ENCODE assay signal across 22 cellular contexts in the genomic region with DNA sequence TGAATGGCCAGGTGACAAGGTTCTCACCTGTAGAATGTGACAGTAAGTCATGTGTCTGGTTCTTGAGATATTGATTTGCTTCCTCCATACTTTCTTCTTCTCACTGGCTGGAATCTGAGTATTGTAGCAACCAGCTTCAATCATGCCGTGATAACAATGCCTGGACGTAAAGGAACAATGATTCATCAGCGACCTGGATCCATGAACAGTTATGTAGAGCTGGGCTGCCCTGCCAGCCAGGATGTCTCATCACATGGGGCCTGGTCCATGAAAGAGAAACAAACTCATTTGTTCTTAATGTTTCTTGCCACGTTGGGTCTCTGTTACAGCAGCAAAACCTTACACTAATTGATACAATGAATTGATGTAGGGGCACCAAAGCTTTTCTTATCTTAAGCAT.
"Had no signal": no experiment of that assay in that cellular context is flagged by ENCODE, and none has a peak within 500 bp of the region (broad histone marks: within the 10 kb centered on the region; RNA-seq: fewer than 3 reads in every experiment).

No MANE protein-coding gene starts in this region.

- H2AFZ ChIP-seq: neural progenitor cell had no signal

- H3K4me3 Mint-ChIP-seq: activated B cell treated with CpG ODN at 0.5 μM for 24 hours; activated CD4-positive, alpha-beta memory T cell treated with anti-CD3 and anti-CD28 coated beads for 36 hours; activated naive CD8-positive, alpha-beta T cell treated with anti-CD3 and anti-CD28 coated beads for 36 hours; mesothelial cell of epicardium; naive thymus-derived CD8-positive, alpha-beta T cell; neural progenitor cell; stimulated activated naive B cell treated with anti-CD40 and anti-IgM and Interleukin-4, amounts not matched to agents 10 μg/mL and 1 μg/mL and 100 μg/mL, for 72 hours had no signal

- H3K4me1 ChIP-seq: esophagus squamous epithelium, left lung, neural progenitor cell, sigmoid colon, transverse colon had no signal

- H3K27ac ChIP-seq: cardiac muscle cell, esophagus squamous epithelium, left lung, neural progenitor cell, sigmoid colon, transverse colon had no signal

- H3K9me3 Mint-ChIP-seq: activated B cell treated with CpG ODN at 0.5 μM for 24 hours, mesothelial cell of epicardium, neural progenitor cell had no signal

- H3K36me3 Mint-ChIP-seq: activated CD4-positive, alpha-beta memory T cell treated with anti-CD3 and anti-CD28 coated beads for 36 hours; activated naive CD8-positive, alpha-beta T cell treated with anti-CD3 and anti-CD28 coated beads for 36 hours; mesothelial cell of epicardium; naive thymus-derived CD8-positive, alpha-beta T cell; neural progenitor cell; stimulated activated naive B cell treated with anti-CD40 and anti-IgM and Interleukin-4, amounts not matched to agents 10 μg/mL and 1 μg/mL and 100 μg/mL, for 72 hours had no signal

- ATAC-seq: left lung; naive thymus-derived CD8-positive, alpha-beta T cell; stimulated activated naive B cell treated with anti-CD40 and anti-IgM and Interleukin-4, amounts not matched to agents 10 μg/mL and 1 μg/mL and 100 μg/mL, for 72 hours had no signal

- H3K4me2 ChIP-seq: neural progenitor cell had no signal

- H3K36me3 ChIP-seq: cardiac muscle cell, esophagus squamous epithelium, left lung, neural progenitor cell, sigmoid colon, transverse colon had no signal

- H3K9me3 ChIP-seq: esophagus squamous epithelium, left lung, sigmoid colon, transverse colon had no signal

- H3K27me3 ChIP-seq: cardiac muscle cell, esophagus squamous epithelium, left lung, neural progenitor cell, sigmoid colon, transverse colon had no signal

- H3K9ac ChIP-seq: neural progenitor cell had no signal

- H3K4me3 ChIP-seq: cardiac muscle cell, esophagus squamous epithelium, left lung, lung, neural progenitor cell, sigmoid colon, transverse colon had no signal

- H3K27me3 Mint-ChIP-seq: activated B cell treated with CpG ODN at 0.5 μM for 24 hours; activated CD4-positive, alpha-beta memory T cell treated with anti-CD3 and anti-CD28 coated beads for 36 hours; stimulated activated naive B cell treated with anti-CD40 and anti-IgM and Interleukin-4, amounts not matched to agents 10 μg/mL and 1 μg/mL and 100 μg/mL, for 72 hours had no signal

- DNase-seq: activated B cell treated with CpG ODN at 0.5 μM for 24 hours; activated CD4-positive, alpha-beta memory T cell treated with anti-CD3 and anti-CD28 coated beads for 36 hours; activated CD4-positive, alpha-beta T cell treated with anti-CD3 and anti-CD28 coated beads for 4 hours; activated naive CD4-positive, alpha-beta T cell treated with Interleukin-2 at 50 U/mL for 16 hours; activated naive CD8-positive, alpha-beta T cell treated with anti-CD3 and anti-CD28 coated beads for 36 hours; activated T-cell treated with anti-CD3 and anti-CD28 coated beads, Interleukin-2, amount 50 U/mL, for 48 hours; effector CD8-positive, alpha-beta T cell; esophagus squamous epithelium; left lung; naive thymus-derived CD8-positive, alpha-beta T cell; retina; sigmoid colon; stimulated activated CD4-positive, alpha-beta T cell treated with anti-CD3 and anti-CD28 coated beads, Interleukin-2, amount 100 ng/mL, for 48 hours; stimulated activated CD8-positive, alpha-beta memory T cell treated with anti-CD3 and anti-CD28 coated beads, Interleukin-4, amount 100 ng/mL, for 48 hours; stimulated activated naive B cell treated with anti-CD40 and anti-IgM and Interleukin-4, amounts not matched to agents 10 μg/mL and 1 μg/mL and 100 μg/mL, for 72 hours; T1000; transverse colon had no signal

- H3K4me1 Mint-ChIP-seq: activated B cell treated with CpG ODN at 0.5 μM for 24 hours; activated naive CD8-positive, alpha-beta T cell treated with anti-CD3 and anti-CD28 coated beads for 36 hours; mesothelial cell of epicardium; naive thymus-derived CD8-positive, alpha-beta T cell; stimulated activated naive B cell treated with anti-CD40 and anti-IgM and Interleukin-4, amounts not matched to agents 10 μg/mL and 1 μg/mL and 100 μg/mL, for 72 hours had no signal

- H3K27ac Mint-ChIP-seq: activated B cell treated with CpG ODN at 0.5 μM for 24 hours; activated CD4-positive, alpha-beta memory T cell treated with anti-CD3 and anti-CD28 coated beads for 36 hours; activated naive CD8-positive, alpha-beta T cell treated with anti-CD3 and anti-CD28 coated beads for 36 hours; mesothelial cell of epicardium; naive thymus-derived CD8-positive, alpha-beta T cell; neural progenitor cell; progenitor cell of endocrine pancreas; stimulated activated naive B cell treated with anti-CD40 and anti-IgM and Interleukin-4, amounts not matched to agents 10 μg/mL and 1 μg/mL and 100 μg/mL, for 72 hours had no signal
